1 cellular context compared by ENCODE assay signal in the genomic region with DNA sequence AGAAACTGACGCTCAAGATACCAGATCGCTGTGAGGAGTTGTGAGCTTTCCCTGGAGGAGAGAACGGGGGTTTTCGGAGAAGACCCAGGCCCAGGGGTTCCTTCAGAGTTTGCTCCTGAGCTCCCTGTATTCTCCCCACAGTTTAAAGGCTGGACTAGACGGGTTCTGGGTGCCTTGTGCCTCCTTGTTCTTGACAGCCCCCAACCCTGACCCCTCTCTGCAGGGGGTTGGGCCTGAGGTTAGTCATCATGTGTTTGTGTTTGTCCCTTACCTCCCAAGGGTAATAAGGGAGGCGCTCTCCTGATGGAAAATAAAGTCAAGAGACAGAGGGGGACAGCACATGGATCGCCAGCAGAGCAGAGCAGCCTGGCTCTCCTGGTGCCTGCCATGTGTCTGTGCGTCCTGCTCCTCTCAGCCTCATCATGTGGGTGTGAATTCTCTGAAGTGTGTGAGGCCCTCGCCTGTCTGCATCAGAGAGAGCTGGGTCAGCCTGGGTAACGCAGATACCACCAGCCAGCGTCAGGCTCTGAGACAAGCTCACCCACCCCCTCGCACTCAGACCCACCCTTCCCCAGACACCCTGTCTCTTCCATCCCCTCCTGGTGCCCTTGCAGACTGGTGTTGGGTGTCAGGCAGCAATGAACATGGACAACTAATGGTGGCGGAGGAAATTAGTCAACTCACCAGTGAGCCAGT.
TF ChIP-seq lines count a peak whose summit lies in the region.

No MANE protein-coding gene starts in this region.

TF ChIP-seq in IMR-90, 13 proteins besides CTCF, POLR2A, EP300 and RAD21:
- TF ChIP-seq RCOR1 (IDR thresholded peaks at IDR 0.05; ENCODE audit: insufficient replicate concordance, low read length): no peak
- TF ChIP-seq CEBPB (IDR thresholded peaks at IDR 0.05; ENCODE audit: low read depth, low read length): no peak
- TF ChIP-seq MAZ (IDR thresholded peaks at IDR 0.05; ENCODE audit: borderline replicate concordance, low read depth, low read length): no peak
- TF ChIP-seq CHD1 (IDR thresholded peaks at IDR 0.05; ENCODE audit: low read depth, low read length): no peak
- no peak for TF ChIP-seq MXI1 (IDR thresholded peaks at IDR 0.05; ENCODE audit: borderline replicate concordance, low read depth, low read length)
- TF ChIP-seq, protein P1, sequence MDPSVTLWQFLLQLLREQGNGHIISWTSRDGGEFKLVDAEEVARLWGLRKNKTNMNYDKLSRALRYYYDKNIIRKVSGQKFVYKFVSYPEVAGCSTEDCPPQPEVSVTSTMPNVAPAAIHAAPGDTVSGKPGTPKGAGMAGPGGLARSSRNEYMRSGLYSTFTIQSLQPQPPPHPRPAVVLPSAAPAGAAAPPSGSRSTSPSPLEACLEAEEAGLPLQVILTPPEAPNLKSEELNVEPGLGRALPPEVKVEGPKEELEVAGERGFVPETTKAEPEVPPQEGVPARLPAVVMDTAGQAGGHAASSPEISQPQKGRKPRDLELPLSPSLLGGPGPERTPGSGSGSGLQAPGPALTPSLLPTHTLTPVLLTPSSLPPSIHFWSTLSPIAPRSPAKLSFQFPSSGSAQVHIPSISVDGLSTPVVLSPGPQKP (IDR thresholded peaks at IDR 0.05; ENCODE audit: borderline replicate concordance, low read depth, low read length): no peak
- TF ChIP-seq MAFK (IDR thresholded peaks at IDR 0.05; ENCODE audit: low read depth, low read length): no peak
- TF ChIP-seq FOS (IDR thresholded peaks at IDR 0.05; ENCODE audit: low read depth, low read length): no peak
- TF ChIP-seq NFE2L2 (IDR thresholded peaks at IDR 0.05; ENCODE audit: low read depth, low read length): no peak
- TF ChIP-seq, protein P2, sequence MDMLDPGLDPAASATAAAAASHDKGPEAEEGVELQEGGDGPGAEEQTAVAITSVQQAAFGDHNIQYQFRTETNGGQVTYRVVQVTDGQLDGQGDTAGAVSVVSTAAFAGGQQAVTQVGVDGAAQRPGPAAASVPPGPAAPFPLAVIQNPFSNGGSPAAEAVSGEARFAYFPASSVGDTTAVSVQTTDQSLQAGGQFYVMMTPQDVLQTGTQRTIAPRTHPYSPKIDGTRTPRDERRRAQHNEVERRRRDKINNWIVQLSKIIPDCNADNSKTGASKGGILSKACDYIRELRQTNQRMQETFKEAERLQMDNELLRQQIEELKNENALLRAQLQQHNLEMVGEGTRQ (IDR thresholded peaks at IDR 0.05; ENCODE audit: low read depth, low read length): no peak
